ENCODE assay signal across 10 cellular contexts in genomic region chr4:69984030-69984443, GRCh38. TPM values are rescaled to one million over a fixed set of nuclear protein-coding genes. Genes with fewer than 3 reads are reported as not detected.
DNase-seq lines count a peak whose midpoint lies in the region; ATAC-seq and TF ChIP-seq lines count a peak whose summit lies in the region.
"Had no signal": no experiment of that assay in that cellular context is flagged by ENCODE, and none has a peak within 500 bp of the region (broad histone marks: within the 10 kb centered on the region; RNA-seq: fewer than 3 reads in every experiment).

No MANE protein-coding gene starts in this region.

- no peak overlapping the region for H3K27ac Mint-ChIP-seq in activated T-cell treated with anti-CD3 and anti-CD28 coated beads, Interleukin-2, amount 50 U/mL, for 72 hours
- H3K27ac Mint-ChIP-seq: stimulated activated naive CD8-positive, alpha-beta T cell treated with anti-CD3 and anti-CD28 coated beads, Interleukin-15, Interleukin-2, amounts not matched to agents 100 ng/mL and 50 ng/mL, for 24 hours had no signal

- H3K4me1 Mint-ChIP-seq in activated T-cell treated with anti-CD3 and anti-CD28 coated beads, Interleukin-2, amount 50 U/mL, for 72 hours (ENCODE audit: low read depth): no peaks in the 10 kb centered on the region
- H3K4me1 Mint-ChIP-seq: naive B cell had no signal

- H3K4me3 Mint-ChIP-seq in activated T-cell treated with anti-CD3 and anti-CD28 coated beads, Interleukin-2, amount 50 U/mL, for 72 hours: no peak overlapping the region
- H3K4me3 Mint-ChIP-seq: naive B cell; stimulated activated naive CD8-positive, alpha-beta T cell treated with anti-CD3 and anti-CD28 coated beads, Interleukin-15, Interleukin-2, amounts not matched to agents 100 ng/mL and 50 ng/mL, for 24 hours had no signal

- no peak for TF ChIP-seq CTCF in fibroblast of the aortic adventitia (IDR thresholded peaks at IDR 0.05; ENCODE audit: insufficient read depth, low read length)

- H3K4me3 ChIP-seq in fibroblast of the aortic adventitia (ENCODE audit: low read depth, low read length): no peak overlapping the region

- no peaks in the 10 kb centered on the region for H3K27me3 Mint-ChIP-seq in activated T-cell treated with anti-CD3 and anti-CD28 coated beads, Interleukin-2, amount 50 U/mL, for 72 hours (ENCODE audit: low read depth)
- H3K27me3 Mint-ChIP-seq: naive B cell; stimulated activated naive CD8-positive, alpha-beta T cell treated with anti-CD3 and anti-CD28 coated beads, Interleukin-15, Interleukin-2, amounts not matched to agents 100 ng/mL and 50 ng/mL, for 24 hours had no signal

- H3K9me3 Mint-ChIP-seq in activated T-cell treated with anti-CD3 and anti-CD28 coated beads, Interleukin-2, amount 50 U/mL, for 72 hours: peaks cover 0 to 1% of the 10 kb centered on the region in 2 donors
- H3K9me3 Mint-ChIP-seq: stimulated activated naive CD8-positive, alpha-beta T cell treated with anti-CD3 and anti-CD28 coated beads, Interleukin-15, Interleukin-2, amounts not matched to agents 100 ng/mL and 50 ng/mL, for 24 hours had no signal

- DNase-seq in NCI-H82 (lab: John Stamatoyannopoulos, UW) (peak; percentile 19), NCI-H82 treated with DMSO at 0.1 percent for 48 hours (lab: John Stamatoyannopoulos, UW; ENCODE audit: unreplicated experiment) (no peak), NCI-H2196 (lab: John Stamatoyannopoulos, UW; ENCODE audit: unreplicated experiment) (peak; percentile 1), fibroblast of the aortic adventitia (ENCODE audit: low read depth) (peak; percentile 50), superior temporal gyrus (ENCODE audit: extremely low spot score) (peak; percentile 45), NCI-H2081 treated with DMSO at 0.1 percent for 48 hours (lab: John Stamatoyannopoulos, UW) (no peak)
- DNase-seq in activated T-cell treated with anti-CD3 and anti-CD28 coated beads, Interleukin-2, amount 50 U/mL, for 72 hours: no peak
- DNase-seq: naive B cell had no signal

- no peak for ATAC-seq in HG02970 (IDR thresholded peaks at IDR 0.05; ENCODE audit: low FRiP score, unreplicated experiment)
- ATAC-seq in activated T-cell treated with anti-CD3 and anti-CD28 coated beads, Interleukin-2, amount 50 U/mL, for 72 hours (replicated peaks in 1 of 2): no peak

- H3K36me3 Mint-ChIP-seq in activated T-cell treated with anti-CD3 and anti-CD28 coated beads, Interleukin-2, amount 50 U/mL, for 72 hours (ENCODE audit: insufficient read depth in 2 of 2): no peaks in the 10 kb centered on the region
- H3K36me3 Mint-ChIP-seq: naive B cell had no signal

RNA-seq across cellular contexts. Expression of gene STATH, which starts 11.7 kb away (rescaled TPM):
- 0.72 TPM in 1 of 2 replicates, not detected in the other for total RNA-seq in fibroblast of the aortic adventitia (ENCODE audit: low replicate concordance)
- not detected for total RNA-seq in activated T-cell treated with anti-CD3 and anti-CD28 coated beads, Interleukin-2, amount 50 U/mL, for 72 hours

RNA-seq across cellular contexts. Expression of gene CSN2, which starts 18.5 kb away (rescaled TPM):
- total RNA-seq in fibroblast of the aortic adventitia (ENCODE audit: low replicate concordance): not detected in 2 replicates
- total RNA-seq in activated T-cell treated with anti-CD3 and anti-CD28 coated beads, Interleukin-2, amount 50 U/mL, for 72 hours: not detected

RNA-seq across cellular contexts. Expression of gene HTN3, which starts 44.2 kb away (rescaled TPM):
- total RNA-seq in fibroblast of the aortic adventitia (ENCODE audit: low replicate concordance): not detected in 2 replicates
- total RNA-seq in activated T-cell treated with anti-CD3 and anti-CD28 coated beads, Interleukin-2, amount 50 U/mL, for 72 hours: not detected

RNA-seq across cellular contexts. Expression of gene CSN1S1, which starts 53.2 kb away (rescaled TPM):
- not detected in 2 replicates for total RNA-seq in fibroblast of the aortic adventitia (ENCODE audit: low replicate concordance)
- not detected for total RNA-seq in activated T-cell treated with anti-CD3 and anti-CD28 coated beads, Interleukin-2, amount 50 U/mL, for 72 hours

Comparison
In these comparisons a context has a peak if more than half of its experiments do, and no peak if none do; other contexts are left out.
1. DNase-seq: peak in NCI-H82 (single experiment), NCI-H2196 (single experiment), fibroblast of the aortic adventitia (single experiment) and superior temporal gyrus (single experiment); none in NCI-H82 treated with DMSO at 0.1 percent for 48 hours (single experiment), NCI-H2081 treated with DMSO at 0.1 percent for 48 hours (single experiment) and activated T-cell treated with anti-CD3 and anti-CD28 coated beads, Interleukin-2, amount 50 U/mL, for 72 hours (0 of 2).